In genomic region chr9:124264812-124265211, GRCh38 we compare ENCODE assay signal across 10 cellular contexts. TPM values are rescaled to one million over a fixed set of nuclear protein-coding genes. Genes with fewer than 3 reads are reported as not detected.
DNase-seq lines count a peak whose midpoint lies in the region; ATAC-seq, FAIRE-seq and TF ChIP-seq lines count a peak whose summit lies in the region.
"Had no signal": no experiment of that assay in that cellular context is flagged by ENCODE, and none has a peak within 500 bp of the region (broad histone marks: within the 10 kb centered on the region; RNA-seq: fewer than 3 reads in every experiment).

No MANE protein-coding gene starts in this region.

- H3K36me3 ChIP-seq in ACC112 (ENCODE audit: insufficient read depth, low read length) (no peaks in the 10 kb centered on the region; the same call in 1 of the 2 replicates), pancreas (no peaks in the 10 kb centered on the region)

- TF ChIP-seq CTCF in pancreas (IDR thresholded peaks at IDR 0.05): no peak

- peak overlapping the region; percentile 99 for H3K27ac ChIP-seq in ACC112 (ENCODE audit: low read depth, low read length)
- no peak overlapping the region for H3K27ac ChIP-seq in pancreas
- H3K27ac ChIP-seq: C4-2B had no signal

- no peaks in the 10 kb centered on the region for H3K27me3 ChIP-seq in ACC112 (ENCODE audit: insufficient read depth, low read length)
- no peaks in the 10 kb centered on the region for H3K27me3 ChIP-seq in pancreas

- H3K79me2 ChIP-seq in ACC112 (ENCODE audit: control insufficient read depth, insufficient read depth, low read length, unreplicated experiment): peaks cover 99% of the 10 kb centered on the region

- peak; percentile 69 for ATAC-seq in GM18909 (IDR thresholded peaks at IDR 0.05; ENCODE audit: poor library complexity, unreplicated experiment)
- peak; percentile 47 for ATAC-seq in HG02981 (IDR thresholded peaks at IDR 0.05; ENCODE audit: unreplicated experiment)
- ATAC-seq in pancreas: no peak

- no peaks in the 10 kb centered on the region for H3K9me3 ChIP-seq in pancreas

- FAIRE-seq in pancreas (lab: Jason Lieb, UNC): no peak
- FAIRE-seq: TTC549 had no signal

- intact Hi-C loops in pancreas (cut with DNase I): no loop called here

- peak; percentile 92 for DNase-seq in SW480 (ENCODE audit: low spot score)
- DNase-seq in DMS153 treated with DMSO at 0.1 percent for 48 hours (lab: John Stamatoyannopoulos, UW; ENCODE audit: unreplicated experiment): no peak
- DNase-seq in NCI-H82 (lab: John Stamatoyannopoulos, UW): no peak
- no peak for DNase-seq in mesenteric fat pad (ENCODE audit: low spot score)
- no peak for DNase-seq in pancreas

- no peak overlapping the region for H2AFZ ChIP-seq in ACC112 (ENCODE audit: low read length, unreplicated experiment)

- no peak overlapping the region for H3K4me3 ChIP-seq in ACC112 (ENCODE audit: low read depth, low read length)
- H3K4me3 ChIP-seq in pancreas: no peak overlapping the region

- H3K4me1 ChIP-seq in ACC112 (ENCODE audit: control insufficient read depth, insufficient read depth, low read length, unreplicated experiment) (peaks cover 90% of the 10 kb centered on the region), pancreas (peaks cover 36 to 66% (median 57%) of the 10 kb centered on the region in 3 donors)

- 80 to 87% methylated on average over 8 of the region's 8 CpGs for WGBS in pancreas, 2 donors

RNA-seq across cellular contexts. Expression of gene NEK6, which starts 7.1 kb away (rescaled TPM):
- total RNA-seq in mesenteric fat pad (97.9 TPM), pancreas (10 to 100 TPM; 25.1 to 67.0 (median 34.2) TPM)
- polyA plus RNA-seq in pancreas: 10 to 100 TPM in 1 of 2 donors, 1 to 10 TPM in 1; 7.8 to 12.5 TPM

Comparison
In these comparisons a context has a peak if more than half of its experiments do, and no peak if none do; other contexts are left out.
1. ATAC-seq: peak in GM18909 (single experiment) and HG02981 (single experiment); none in pancreas (0 of 4).